ENCODE assay signal across 1 cellular context in the genomic region with DNA sequence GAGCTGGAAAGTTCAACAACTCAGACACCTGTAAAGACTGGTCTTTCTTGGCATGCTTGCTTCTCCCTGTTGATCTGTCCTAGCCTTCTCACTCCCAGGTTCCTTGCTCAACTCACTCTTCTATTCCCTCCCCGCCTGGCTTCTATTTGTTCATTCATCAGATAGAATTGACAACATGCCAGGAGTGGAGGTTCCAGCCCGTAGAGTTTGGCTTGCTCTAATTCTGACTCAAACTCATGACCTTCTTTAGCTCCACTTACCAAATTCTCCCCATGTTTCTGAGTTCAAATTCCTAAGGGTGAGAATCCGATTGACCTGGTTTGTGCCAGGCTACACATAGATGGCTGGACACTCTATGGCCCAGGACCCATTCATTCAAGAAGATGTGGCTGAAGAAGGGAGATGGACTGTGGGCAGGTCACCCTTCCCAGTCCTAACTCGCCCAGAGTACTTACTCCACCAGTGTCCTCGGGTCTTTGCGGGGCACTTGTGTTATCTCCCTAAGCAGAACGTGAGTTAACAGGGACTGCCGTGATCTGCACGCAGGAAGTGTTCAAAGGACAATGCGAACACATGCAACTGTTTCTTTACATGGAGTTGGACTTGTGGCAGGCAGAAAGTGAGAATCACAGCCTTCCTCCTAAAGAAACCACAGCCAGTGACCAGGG.
TF ChIP-seq lines count a peak whose summit lies in the region.

No MANE protein-coding gene starts in this region.

TF ChIP-seq in K562, 482 proteins besides CTCF, POLR2A, EP300 and RAD21:
- peak; percentile 48; the same call in 1 of the 2 replicates for TF ChIP-seq BHLHE40 (IDR thresholded peaks at IDR 0.05; ENCODE audit: low read length)
- TF ChIP-seq, protein P1, sequence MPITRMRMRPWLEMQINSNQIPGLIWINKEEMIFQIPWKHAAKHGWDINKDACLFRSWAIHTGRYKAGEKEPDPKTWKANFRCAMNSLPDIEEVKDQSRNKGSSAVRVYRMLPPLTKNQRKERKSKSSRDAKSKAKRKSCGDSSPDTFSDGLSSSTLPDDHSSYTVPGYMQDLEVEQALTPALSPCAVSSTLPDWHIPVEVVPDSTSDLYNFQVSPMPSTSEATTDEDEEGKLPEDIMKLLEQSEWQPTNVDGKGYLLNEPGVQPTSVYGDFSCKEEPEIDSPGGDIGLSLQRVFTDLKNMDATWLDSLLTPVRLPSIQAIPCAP (CRISPR knock-in tag; IDR thresholded peaks at IDR 0.05; ENCODE audit: borderline replicate concordance): no peak
- no peak for TF ChIP-seq XRCC4 (IDR thresholded peaks at IDR 0.05; ENCODE audit: extremely low read depth, insufficient read depth, insufficient read length)
- TF ChIP-seq, protein P2, sequence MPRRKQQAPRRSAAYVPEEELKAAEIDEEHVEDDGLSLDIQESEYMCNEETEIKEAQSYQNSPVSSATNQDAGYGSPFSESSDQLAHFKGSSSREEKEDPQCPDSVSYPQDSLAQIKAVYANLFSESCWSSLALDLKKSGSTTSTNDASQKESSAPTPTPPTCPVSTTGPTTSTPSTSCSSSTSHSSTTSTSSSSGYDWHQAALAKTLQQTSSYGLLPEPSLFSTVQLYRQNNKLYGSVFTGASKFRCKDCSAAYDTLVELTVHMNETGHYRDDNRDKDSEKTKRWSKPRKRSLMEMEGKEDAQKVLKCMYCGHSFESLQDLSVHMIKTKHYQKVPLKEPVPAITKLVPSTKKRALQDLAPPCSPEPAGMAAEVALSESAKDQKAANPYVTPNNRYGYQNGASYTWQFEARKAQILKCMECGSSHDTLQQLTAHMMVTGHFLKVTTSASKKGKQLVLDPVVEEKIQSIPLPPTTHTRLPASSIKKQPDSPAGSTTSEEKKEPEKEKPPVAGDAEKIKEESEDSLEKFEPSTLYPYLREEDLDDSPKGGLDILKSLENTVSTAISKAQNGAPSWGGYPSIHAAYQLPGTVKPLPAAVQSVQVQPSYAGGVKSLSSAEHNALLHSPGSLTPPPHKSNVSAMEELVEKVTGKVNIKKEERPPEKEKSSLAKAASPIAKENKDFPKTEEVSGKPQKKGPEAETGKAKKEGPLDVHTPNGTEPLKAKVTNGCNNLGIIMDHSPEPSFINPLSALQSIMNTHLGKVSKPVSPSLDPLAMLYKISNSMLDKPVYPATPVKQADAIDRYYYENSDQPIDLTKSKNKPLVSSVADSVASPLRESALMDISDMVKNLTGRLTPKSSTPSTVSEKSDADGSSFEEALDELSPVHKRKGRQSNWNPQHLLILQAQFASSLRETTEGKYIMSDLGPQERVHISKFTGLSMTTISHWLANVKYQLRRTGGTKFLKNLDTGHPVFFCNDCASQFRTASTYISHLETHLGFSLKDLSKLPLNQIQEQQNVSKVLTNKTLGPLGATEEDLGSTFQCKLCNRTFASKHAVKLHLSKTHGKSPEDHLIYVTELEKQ (CRISPR knock-in tag; IDR thresholded peaks at IDR 0.05): no peak
- TF ChIP-seq, protein P3, sequence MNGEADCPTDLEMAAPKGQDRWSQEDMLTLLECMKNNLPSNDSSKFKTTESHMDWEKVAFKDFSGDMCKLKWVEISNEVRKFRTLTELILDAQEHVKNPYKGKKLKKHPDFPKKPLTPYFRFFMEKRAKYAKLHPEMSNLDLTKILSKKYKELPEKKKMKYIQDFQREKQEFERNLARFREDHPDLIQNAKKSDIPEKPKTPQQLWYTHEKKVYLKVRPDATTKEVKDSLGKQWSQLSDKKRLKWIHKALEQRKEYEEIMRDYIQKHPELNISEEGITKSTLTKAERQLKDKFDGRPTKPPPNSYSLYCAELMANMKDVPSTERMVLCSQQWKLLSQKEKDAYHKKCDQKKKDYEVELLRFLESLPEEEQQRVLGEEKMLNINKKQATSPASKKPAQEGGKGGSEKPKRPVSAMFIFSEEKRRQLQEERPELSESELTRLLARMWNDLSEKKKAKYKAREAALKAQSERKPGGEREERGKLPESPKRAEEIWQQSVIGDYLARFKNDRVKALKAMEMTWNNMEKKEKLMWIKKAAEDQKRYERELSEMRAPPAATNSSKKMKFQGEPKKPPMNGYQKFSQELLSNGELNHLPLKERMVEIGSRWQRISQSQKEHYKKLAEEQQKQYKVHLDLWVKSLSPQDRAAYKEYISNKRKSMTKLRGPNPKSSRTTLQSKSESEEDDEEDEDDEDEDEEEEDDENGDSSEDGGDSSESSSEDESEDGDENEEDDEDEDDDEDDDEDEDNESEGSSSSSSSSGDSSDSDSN (IDR thresholded peaks at IDR 0.05; ENCODE audit: borderline replicate concordance in 1 of 2, low read depth in 2 of 2, low read length in 2 of 2): no peak
